ENCODE assay signal across 9 cellular contexts in the genomic region with DNA sequence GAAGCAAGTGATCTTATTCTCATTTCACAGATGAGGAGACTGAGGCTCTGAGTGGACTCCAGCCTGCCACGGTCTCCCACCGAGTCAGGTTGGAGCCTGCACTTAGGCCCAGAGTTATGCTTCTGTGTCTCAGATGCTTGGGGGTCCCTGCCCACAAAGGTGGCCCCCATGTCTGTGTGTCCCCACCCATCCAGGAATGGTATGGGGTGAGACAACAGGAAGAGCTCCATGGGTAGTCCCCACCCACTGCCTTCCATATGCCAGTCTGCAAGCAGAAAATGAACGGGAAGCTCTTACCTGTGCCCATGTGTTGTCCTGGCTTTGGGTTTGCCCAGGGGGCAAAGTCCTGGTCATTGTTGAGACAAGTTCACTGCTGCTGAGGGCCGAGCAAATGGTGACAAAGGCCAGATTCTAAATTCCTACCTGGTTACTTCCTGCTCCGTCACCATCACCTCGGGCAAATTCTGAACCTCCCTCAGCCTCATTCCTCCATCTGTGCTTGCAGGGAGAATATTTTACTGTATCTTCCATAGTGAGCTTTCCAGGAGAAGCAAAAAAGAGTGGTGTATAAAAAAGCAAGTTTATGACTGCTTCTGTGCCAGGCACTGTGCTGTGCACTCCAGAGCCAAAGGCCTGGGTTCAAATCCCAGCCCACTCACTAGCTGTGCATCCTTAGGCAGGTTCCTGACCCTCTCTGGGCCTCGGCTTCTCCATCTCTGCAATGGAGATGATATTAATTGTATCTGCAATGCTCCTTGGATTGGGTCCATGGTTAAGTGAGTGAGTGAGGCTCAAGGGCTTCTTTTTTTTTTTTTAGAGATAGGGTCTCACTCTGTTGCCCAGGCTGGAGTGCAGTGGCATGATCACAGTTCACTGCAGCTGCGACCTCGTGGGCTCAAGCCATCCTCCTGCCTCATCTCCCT. TPM values are rescaled to one million over a fixed set of nuclear protein-coding genes. Genes with fewer than 3 reads are reported as not detected.
A peak's percentile ranks its signal among the peaks of the same experiment; 100 is the strongest.
DNase-seq lines count a peak whose midpoint lies in the region; ATAC-seq and TF ChIP-seq lines count a peak whose summit lies in the region.
"Had no signal": no experiment of that assay in that cellular context is flagged by ENCODE, and none has a peak within 500 bp of the region (broad histone marks: within the 10 kb centered on the region; RNA-seq: fewer than 3 reads in every experiment).

No MANE protein-coding gene starts in this region.

- WGBS in adipose tissue, 3 donors, result 64 to 94% (median 88%) methylated on average over 9 of the region's 9 CpGs
- WGBS in right lobe of liver (ENCODE audit: insufficient coverage, low coverage, low lambda C conversion rate, missing lambda C conversion rate), result 45% methylated on average over 6 of the region's 9 CpGs

- H3K4me3 ChIP-seq in right lobe of liver (peak overlapping the region in 1 of 3 donors; percentile 2), tibial artery (no peak overlapping the region)

- peak; percentile 58 to 82 (median 72) for ATAC-seq in right lobe of liver
- no peak for ATAC-seq in HG02870 (IDR thresholded peaks at IDR 0.05; ENCODE audit: unreplicated experiment)
- no peak for ATAC-seq in HG03521 (IDR thresholded peaks at IDR 0.05; ENCODE audit: unreplicated experiment)

- H3K27me3 ChIP-seq in right lobe of liver (no peaks in the 10 kb centered on the region), tibial artery (no peaks in the 10 kb centered on the region)

- H3K4me1 ChIP-seq in right lobe of liver (peaks cover 0 to 97% (median 52%) of the 10 kb centered on the region in 4 donors), tibial artery (peaks cover 0 to 99% (median 68%) of the 10 kb centered on the region in 4 donors)

- H3K36me3 ChIP-seq in right lobe of liver, result no peaks in the 10 kb centered on the region
- no peaks in the 10 kb centered on the region for H3K36me3 ChIP-seq in tibial artery

- peak overlapping the region; percentile 2 for H3K27ac ChIP-seq in adipose tissue (ENCODE audit: low read depth, low read length)
- peak overlapping the region; percentile 37 to 79 (median 75) for H3K27ac ChIP-seq in right lobe of liver
- H3K27ac ChIP-seq in tibial artery, result peak overlapping the region; percentile 97 to 99
- H3K27ac ChIP-seq: KMS-11 had no signal

- H3K9me3 ChIP-seq in right lobe of liver (no peaks in the 10 kb centered on the region), tibial artery (no peaks in the 10 kb centered on the region)

- intact Hi-C loops in right lobe of liver (cut with DNase I) (no loop called here), tibial artery (cut with DNase I; ENCODE audit: low total_unique reads) (no loop called here)

- DNase-seq in activated effector memory CD4-positive, alpha-beta T cell treated with anti-CD3 and anti-CD28 coated beads, Interleukin-2, amount 50 U/mL, for 16 hours, result peak; percentile 31
- DNase-seq in activated effector memory CD4-positive, alpha-beta T cell treated with Interleukin-2 at 50 U/mL for 16 hours, result no peak
- peak; percentile 77 to 90 (median 87) for DNase-seq in right lobe of liver
- peak; percentile 0 to 25 for DNase-seq in tibial artery
- DNase-seq in GM10266 (ENCODE audit: extremely low spot score), result no peak

- TF ChIP-seq POLR2A in right lobe of liver (IDR thresholded peaks at IDR 0.05), result peak; percentile 60

- TF ChIP-seq CTCF in right lobe of liver (IDR thresholded peaks at IDR 0.05), result no peak
- TF ChIP-seq CTCF in tibial artery (IDR thresholded peaks at IDR 0.05), result no peak
- no peak for TF ChIP-seq CTCF in GM10266 (IDR thresholded peaks at IDR 0.05; ENCODE audit: control insufficient read depth, insufficient read depth, low read depth, missing control alignments)

RNA-seq across cellular contexts. Expression of gene IL4R, which starts 9.3 kb away (rescaled TPM):
- polyA plus RNA-seq in adipose tissue, result 10 to 100 TPM; 13.5 to 49.3 (median 29.7) TPM
- total RNA-seq in right lobe of liver, result 100 to 1,000 TPM in 1 of 6 experiments, 10 to 100 TPM in 5; 38.8 to 147 (median 46.9) TPM

RNA-seq across cellular contexts. Expression of gene NSMCE1, which starts 54.5 kb away (rescaled TPM):
- 10 to 100 TPM; 51.5 to 56.3 (median 53.4) TPM for polyA plus RNA-seq in adipose tissue
- 10 to 100 TPM; 23.7 to 42.3 (median 33.1) TPM for total RNA-seq in right lobe of liver

Comparison
In these comparisons a context has a peak if more than half of its experiments do, and no peak if none do; other contexts are left out.
1. DNase-seq: peak in activated effector memory CD4-positive, alpha-beta T cell treated with anti-CD3 and anti-CD28 coated beads, Interleukin-2, amount 50 U/mL, for 16 hours (single experiment), right lobe of liver (3 of 3) and tibial artery (2 of 2); none in activated effector memory CD4-positive, alpha-beta T cell treated with Interleukin-2 at 50 U/mL for 16 hours (single experiment) and GM10266 (single experiment).
2. H3K27ac ChIP-seq: peak in every context shown above with its lines; median percentile 98 in tibial artery; 75 in right lobe of liver; 2 in adipose tissue.
3. ATAC-seq: peak in right lobe of liver (4 of 4); none in HG02870 (single experiment) and HG03521 (single experiment).